Comparison of ENCODE assay signal across 26 cellular contexts in the genomic region with DNA sequence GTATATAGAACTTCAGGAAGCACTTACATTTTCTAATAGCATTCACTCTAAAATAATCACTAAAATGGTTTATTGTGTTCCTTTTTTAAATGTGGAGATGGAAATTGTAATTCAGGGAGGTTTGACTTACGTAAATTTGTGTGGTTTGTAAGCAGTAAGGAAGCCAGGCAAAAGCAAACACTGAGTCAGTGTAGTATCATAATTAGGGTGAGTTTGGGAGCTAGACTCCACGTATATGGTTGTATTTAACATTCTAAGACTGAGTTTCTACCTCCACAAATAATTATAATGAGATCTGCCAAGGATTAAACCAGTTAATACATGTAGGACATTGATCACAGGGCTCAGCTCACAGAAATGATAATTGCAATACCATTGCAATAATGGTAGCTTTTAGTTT.
"Had no signal": no experiment of that assay in that cellular context is flagged by ENCODE, and none has a peak within 500 bp of the region (broad histone marks: within the 10 kb centered on the region; RNA-seq: fewer than 3 reads in every experiment).

No MANE protein-coding gene starts in this region.

- FAIRE-seq: astrocyte, colon, TTC549 had no signal

- ATAC-seq: activated T-helper 17 cell treated with anti-CD3 and anti-CD28 coated beads, Interleukin-2, amount 50 U/mL, for 72 hours; Right ventricle myocardium inferior; T-cell had no signal

- H3K27me3 ChIP-seq: brain microvascular endothelial cell had no signal

- H3K27ac ChIP-seq: brain microvascular endothelial cell, PC-9, SK-N-MC had no signal

- H2AFZ ChIP-seq: PC-9 had no signal

- H3K36me3 ChIP-seq: brain microvascular endothelial cell had no signal

- DNase-seq: activated CD4-positive, alpha-beta memory T cell treated with anti-CD3 and anti-CD28 coated beads, Interleukin-2, amount 10 ng/mL, durations not matched to agents 7 days and 5 days; activated CD4-positive, alpha-beta T cell treated with anti-CD3 and anti-CD28 coated beads, Interleukin-2, amount 50 U/mL, for 1 hour; activated CD4-positive, CD25-positive, alpha-beta regulatory T cell; activated gamma-delta T cell; activated naive CD4-positive, alpha-beta T cell treated with anti-CD3 and anti-CD28 coated beads for 36 hours; activated T-cell treated with anti-CD3 and anti-CD28 coated beads for 4 hours; activated T-cell treated with anti-CD3 and anti-CD28 coated beads, Interleukin-2, amount 50 U/mL, for 48 hours; amygdala; brain microvascular endothelial cell; cerebellar nuclear complex; MM.1S; NCI-H187 treated with DMSO at 0.1 percent for 48 hours; NCI-H2107; NCI-H2171 treated with DMSO at 0.1 percent for 48 hours; NCI-H226; NCI-H526 treated with DMSO at 0.1 percent for 48 hours; PC-9; T-cell; T-helper 2 cell; T1000 had no signal

- H3K4me3 ChIP-seq: PC-9, SK-N-MC had no signal

- H3K4me2 ChIP-seq: PC-9 had no signal
